In genomic region chr10:132449051-132449825, GRCh38 we compare ENCODE assay signal across 10 cellular contexts. TPM values are rescaled to one million over a fixed set of nuclear protein-coding genes. Genes with fewer than 3 reads are reported as not detected.
A peak's percentile ranks its signal among the peaks of the same experiment; 100 is the strongest.
DNase-seq lines count a peak whose midpoint lies in the region; ATAC-seq and TF ChIP-seq lines count a peak whose summit lies in the region.
"Had no signal": no experiment of that assay in that cellular context is flagged by ENCODE, and none has a peak within 500 bp of the region (broad histone marks: within the 10 kb centered on the region; RNA-seq: fewer than 3 reads in every experiment).

No MANE protein-coding gene starts in this region.

- RAD21 ChIA-PET in HCT116 (lab: Charles Lee; ENCODE audit: low non-redundant PET in 1 of 2, low total read pairs in 2 of 2, uncharacterized antibody in 2 of 2, unreplicated experiment in 2 of 2) = no interaction called here

- TF ChIP-seq CTCF in HCT116 (IDR thresholded peaks at IDR 0.05 in 2 of 3, conservative IDR thresholded peaks at IDR 0.05 in 1 of 3; ENCODE audit: borderline replicate concordance in 1 of 3, insufficient read depth in 1 of 3, low read depth in 2 of 3, low read length in 2 of 3) = no peak
- no peak for TF ChIP-seq CTCF in WTC11 (IDR thresholded peaks at IDR 0.05)
- no peak for TF ChIP-seq CTCF in lung (IDR thresholded peaks at IDR 0.05; ENCODE audit: control extremely low read depth, extremely low read depth)

- peak overlapping the region; percentile 25; the same call in 1 of the 2 replicates for H3K4me2 ChIP-seq in HCT116 (ENCODE audit: low read length)

- H3K4me1 ChIP-seq in HCT116 (ENCODE audit: control insufficient read depth in 1 of 2, insufficient read depth in 2 of 2, low read length in 2 of 2) (peaks cover 44 to 56% of the 10 kb centered on the region in 2 experiments), lung (ENCODE audit: control insufficient read depth in 2 of 2, insufficient read depth in 2 of 2, low read length in 2 of 2) (peaks cover 0 to 31% of the 10 kb centered on the region in 2 donors), SJCRH30 (no peaks in the 10 kb centered on the region)

- H3K27ac ChIP-seq in HCT116 (ENCODE audit: low read depth, low read length) (peak overlapping the region; percentile 84), lung (ENCODE audit: low read depth in 1 of 2, low read length in 1 of 2) (peak overlapping the region in 1 of 2 donors; percentile 32), SJCRH30 (no peak overlapping the region)

- H3K9ac ChIP-seq in HCT116 (ENCODE audit: low read length) = no peak overlapping the region

- no peak overlapping the region for H3K27ac Mint-ChIP-seq in WTC11

- no peak overlapping the region for H2AFZ ChIP-seq in HCT116 (ENCODE audit: low read depth, low read length, poor library complexity, severe bottlenecking)

- no peaks in the 10 kb centered on the region for H3K27me3 ChIP-seq in HCT116 (ENCODE audit: insufficient read depth, low read length)
- no peaks in the 10 kb centered on the region for H3K27me3 ChIP-seq in lung (ENCODE audit: control insufficient read depth, insufficient read depth)
- no peaks in the 10 kb centered on the region for H3K27me3 ChIP-seq in SJCRH30

- no peaks in the 10 kb centered on the region for H3K9me3 Mint-ChIP-seq in WTC11
- H3K9me3 Mint-ChIP-seq: type B pancreatic cell had no signal

- no peaks in the 10 kb centered on the region for H3K27me3 Mint-ChIP-seq in WTC11 (ENCODE audit: low read depth)
- H3K27me3 Mint-ChIP-seq: type B pancreatic cell had no signal

- BruUV-seq in HCT116 (replicated peaks; lab: Mats Ljungman, UMichigan) = no TSS peak

- no peaks in the 10 kb centered on the region for H3K9me2 ChIP-seq in HCT116 (ENCODE audit: insufficient read depth)

- no peak for TF ChIP-seq RAD21 in HCT116 (IDR thresholded peaks at IDR 0.05; ENCODE audit: low read depth)

- CTCF ChIA-PET in HCT116 (lab: Charles Lee) (interaction anchor here (1.0 kb wide), 1 partner anchor 78 kb away, joined by 3 read pairs; no protein-coding TSS in a partner anchor), WTC11 (lab: Charles Lee) (no interaction called here)

- no peaks in the 10 kb centered on the region for H4K20me1 ChIP-seq in HCT116 (ENCODE audit: insufficient read depth)

- peak; percentile 45 for DNase-seq in AG20443 (ENCODE audit: low spot score)
- DNase-seq in HCT116 (ENCODE audit: low read depth, low spot score) = no peak
- DNase-seq in WTC11 (ENCODE audit: low spot score) = peak; percentile 76
- peak; percentile 84 for DNase-seq in lung (ENCODE audit: low spot score)
- DNase-seq in SJCRH30 = no peak
- DNase-seq in NCI-H1092 (lab: John Stamatoyannopoulos, UW) = no peak
- DNase-seq: NCI-H510A had no signal

- no peaks in the 10 kb centered on the region for H3K36me3 Mint-ChIP-seq in WTC11
- H3K36me3 Mint-ChIP-seq: type B pancreatic cell had no signal

- peaks cover 5% of the 10 kb centered on the region; the same call in 1 of the 2 replicates for H3K79me2 ChIP-seq in HCT116 (ENCODE audit: insufficient read depth, low read length)

- intact Hi-C loops in HCT116 (cut with micrococcal nuclease) = no loop called here

- H3K4me3 ChIP-seq in HCT116 (replicated peaks in 1 of 2; ENCODE audit: low read depth in 1 of 2, low read length in 2 of 2) = no peak overlapping the region
- H3K4me3 ChIP-seq in lung = no peak overlapping the region
- no peak overlapping the region for H3K4me3 ChIP-seq in SJCRH30

- H3K4me3 Mint-ChIP-seq in WTC11 = no peak overlapping the region
- H3K4me3 Mint-ChIP-seq: type B pancreatic cell had no signal

- no peak for TF ChIP-seq POLR2A in HCT116 (IDR thresholded peaks at IDR 0.05; ENCODE audit: borderline replicate concordance, extremely low read depth, insufficient read depth, insufficient read length)

- WGBS in lung, 2 donors = 50 to 54% methylated on average over 20 to 22 of the region's 22 CpGs

- no peaks in the 10 kb centered on the region for H3K36me3 ChIP-seq in HCT116 (ENCODE audit: control insufficient read depth in 1 of 2, insufficient read depth in 2 of 2, low read length in 2 of 2)
- H3K36me3 ChIP-seq in lung (ENCODE audit: control insufficient read depth in 2 of 2, insufficient read depth in 2 of 2, low read length in 2 of 2) = no peaks in the 10 kb centered on the region
- no peaks in the 10 kb centered on the region for H3K36me3 ChIP-seq in SJCRH30

- POLR2A ChIA-PET in HCT116 (lab: Charles Lee) (no interaction called here), WTC11 (lab: Charles Lee) (interaction anchor here (2.0 kb wide), 1 partner anchor 30 kb away, joined by 6 read pairs; no protein-coding TSS in a partner anchor)

- H3K4me1 Mint-ChIP-seq in WTC11 = peaks cover 32% of the 10 kb centered on the region

- H3K9me3 ChIP-seq in HCT116 (ENCODE audit: control insufficient read depth in 1 of 2, insufficient read depth in 1 of 2, low read depth in 1 of 2, low read length in 2 of 2) = no peaks in the 10 kb centered on the region
- no peaks in the 10 kb centered on the region for H3K9me3 ChIP-seq in lung (ENCODE audit: control insufficient read depth in 2 of 2, insufficient read depth in 1 of 2, low read length in 1 of 2)
- no peaks in the 10 kb centered on the region for H3K9me3 ChIP-seq in SJCRH30 (replicated peaks)

- peak; percentile 3; the same call in 1 of the 2 replicates for ATAC-seq in HCT116
- peak; percentile 18 for ATAC-seq in WTC11
- no peak for ATAC-seq in lung (ENCODE audit: insufficient read depth, low FRiP score)
- ATAC-seq in GM21360 (IDR thresholded peaks at IDR 0.05; ENCODE audit: unreplicated experiment) = no peak
- ATAC-seq in HG03135 (IDR thresholded peaks at IDR 0.05; ENCODE audit: unreplicated experiment) = no peak

TF ChIP-seq in HCT116, 20 proteins besides CTCF, POLR2A, EP300 and RAD21:
- TF ChIP-seq REST (IDR thresholded peaks at IDR 0.05; ENCODE audit: low read depth) = no peak
- TF ChIP-seq POLR2AphosphoS5 (IDR thresholded peaks at IDR 0.05; ENCODE audit: low read depth, low read length) = no peak

TF ChIP-seq in WTC11, 78 proteins besides CTCF, POLR2A, EP300 and RAD21:
- no peak for TF ChIP-seq HMGA2 (CRISPR knock-in tag; IDR thresholded peaks at IDR 0.05)

RNA-seq across cellular contexts. Expression of gene PWWP2B, which starts 52.2 kb away (rescaled TPM):
- total RNA-seq in HCT116 (2021; ENCODE audit: unreplicated experiment) (13.9 TPM), WTC11 (2021) (12.2 to 14.1 TPM (median 13.6 TPM) in 3 replicates), lung (10 to 100 TPM; 20.1 to 33.4 TPM)
- polyA plus RNA-seq in HCT116 (2012) = 7.3 and 7.9 TPM in 2 replicates
- polyA plus RNA-seq in lung = 10 to 100 TPM; 20.1 to 22.1 TPM
- total RNA-seq in SJCRH30 (2014; rRNA removed; shearing (Covaris generic)) = 0.57 and 0.66 TPM in 2 replicates

Comparison
In these comparisons a context has a peak if more than half of its experiments do, and no peak if none do; other contexts are left out.
1. DNase-seq: peak in AG20443 (single experiment), WTC11 (single experiment) and lung (single experiment); none in HCT116 (single experiment), SJCRH30 (0 of 2) and NCI-H1092 (single experiment).
2. ATAC-seq: peak in HCT116 (single experiment) and WTC11 (single experiment); none in lung (single experiment), GM21360 (single experiment) and HG03135 (single experiment).